In the genomic region with DNA sequence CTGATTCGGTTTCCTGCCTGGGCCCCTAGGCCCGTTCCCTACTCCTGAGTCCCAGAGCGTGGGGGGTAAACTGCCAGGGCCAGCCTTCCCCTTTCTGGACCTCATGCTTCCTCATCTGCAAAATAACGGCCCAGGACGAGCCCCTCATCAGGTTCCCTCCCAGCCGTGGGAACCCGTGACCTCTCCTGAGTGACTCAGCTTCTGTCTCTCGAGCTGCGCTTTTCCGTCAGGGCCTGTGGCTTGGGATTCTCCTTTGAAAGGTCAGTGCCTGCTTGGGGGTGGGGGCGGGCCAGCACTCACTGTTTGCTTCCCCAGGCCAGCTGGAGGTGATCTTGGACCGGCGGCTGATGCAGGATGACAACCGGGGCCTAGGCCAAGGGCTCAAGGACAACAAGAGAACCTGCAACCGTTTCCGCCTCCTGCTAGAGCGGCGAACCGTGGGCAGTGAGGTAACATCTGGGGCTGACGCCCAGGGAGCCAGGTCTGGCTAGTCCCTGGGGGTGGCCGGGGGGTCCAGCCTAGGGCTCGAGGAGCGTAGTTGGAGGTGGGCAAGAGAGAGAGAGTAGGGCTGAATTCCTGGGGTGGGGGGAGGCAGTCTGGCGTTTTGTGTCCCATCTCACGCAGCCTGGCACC, we compare ENCODE assay signal across 1 cellular context.
TF ChIP-seq lines count a peak whose summit lies in the region.

No MANE protein-coding gene starts in this region.

TF ChIP-seq in HepG2, 621 proteins besides CTCF, POLR2A, EP300 and RAD21:
- TF ChIP-seq CEBPG (CRISPR knock-in tag; IDR thresholded peaks at IDR 0.05) (no peak), ZNF687 (CRISPR knock-in tag; IDR thresholded peaks at IDR 0.05) (peak; percentile 45)
